Comparison of ENCODE assay signal across 12 cellular contexts in the genomic region with DNA sequence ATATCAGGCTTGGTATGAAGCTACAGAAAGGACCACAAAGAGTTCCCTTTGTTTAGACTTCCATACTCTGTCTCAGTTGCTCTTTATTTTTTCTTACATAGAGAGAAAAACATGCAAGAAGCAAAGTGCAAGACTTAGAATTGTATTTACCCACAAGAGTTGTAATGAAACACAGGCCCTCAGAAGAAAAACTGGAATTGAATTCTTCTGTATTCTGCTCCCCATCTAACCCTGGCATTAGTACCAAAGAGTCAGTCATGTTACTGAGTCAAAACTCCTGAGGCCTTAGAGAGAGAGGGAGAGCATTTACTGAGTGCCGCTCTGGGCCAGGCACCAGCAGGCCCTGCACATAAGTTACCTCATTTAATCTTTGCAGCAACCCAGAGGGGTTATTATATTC. TPM values are rescaled to one million over a fixed set of nuclear protein-coding genes. Genes with fewer than 3 reads are reported as not detected.
DNase-seq lines count a peak whose midpoint lies in the region; TF ChIP-seq lines count a peak whose summit lies in the region.
"Had no signal": no experiment of that assay in that cellular context is flagged by ENCODE, and none has a peak within 500 bp of the region (broad histone marks: within the 10 kb centered on the region; RNA-seq: fewer than 3 reads in every experiment).

No MANE protein-coding gene starts in this region.

- no peak overlapping the region for H2AFZ ChIP-seq in neural progenitor cell (replicated peaks)

- H3K27ac ChIP-seq in VCaP (peak overlapping the region; percentile 74), endodermal cell (ENCODE audit: low read depth, low read length) (no peak overlapping the region), neural progenitor cell (peak overlapping the region; percentile 4), thyroid gland (peak overlapping the region; percentile 94 to 98 (median 95))

- peaks cover 42% of the 10 kb centered on the region for H3K4me1 Mint-ChIP-seq in endodermal cell
- H3K4me1 Mint-ChIP-seq in neural progenitor cell = peaks cover 71% of the 10 kb centered on the region

- intact Hi-C loops in thyroid gland (cut with DNase I) = no loop called here

- DNase-seq in endodermal cell = no peak
- DNase-seq in neural progenitor cell (ENCODE audit: low spot score) = no peak
- no peak for DNase-seq in thyroid gland
- DNase-seq in activated CD4-positive, CD25-positive, alpha-beta regulatory T cell (lab: John Stamatoyannopoulos, UW) = no peak
- no peak for DNase-seq in hepatic stellate cell (ENCODE audit: low spot score)
- DNase-seq in foreskin melanocyte = no peak

- H3K4me1 ChIP-seq in endodermal cell (ENCODE audit: control insufficient read depth, insufficient read depth, low read length) (peaks cover 16% of the 10 kb centered on the region), neural progenitor cell (peaks cover 55% of the 10 kb centered on the region), thyroid gland (peaks cover 29 to 52% of the 10 kb centered on the region in 2 donors)

- no peak overlapping the region for H3K4me2 ChIP-seq in neural progenitor cell

- TF ChIP-seq POLR2A in thyroid gland (IDR thresholded peaks at IDR 0.05) = no peak

- H4K20me1 ChIP-seq in neural progenitor cell (ENCODE audit: low read depth) = no peaks in the 10 kb centered on the region

- H3K27me3 Mint-ChIP-seq in endodermal cell (ENCODE audit: insufficient read depth) (peaks cover 14% of the 10 kb centered on the region), neural progenitor cell (ENCODE audit: insufficient read depth, low read depth) (peaks cover 2% of the 10 kb centered on the region)

- WGBS in endodermal cell (ENCODE audit: insufficient coverage in 1 of 2, insufficient read length in 1 of 2), 2 experiments = 92 to 100% methylated on average over 1 of the region's 1 CpG
- 90 to 95% methylated on average over 1 of the region's 1 CpG for WGBS in thyroid gland, 2 donors

- no peaks in the 10 kb centered on the region for H3K9me3 Mint-ChIP-seq in endodermal cell
- H3K9me3 Mint-ChIP-seq in neural progenitor cell = no peaks in the 10 kb centered on the region
- H3K9me3 Mint-ChIP-seq: activated CD4-positive, alpha-beta T cell treated with anti-CD3 and anti-CD28 coated beads, Interleukin-2, amount 10 ng/mL, durations not matched to agents 7 days and 5 days; activated naive CD4-positive, alpha-beta T cell treated with anti-CD3 and anti-CD28 coated beads, Interleukin-2, amount 50 U/mL, for 72 hours; neural crest cell had no signal

- H3K79me2 ChIP-seq in neural progenitor cell (ENCODE audit: low read depth) = no peaks in the 10 kb centered on the region

- H3K36me3 ChIP-seq in endodermal cell (ENCODE audit: control insufficient read depth, insufficient read depth, low read length) = no peaks in the 10 kb centered on the region
- H3K36me3 ChIP-seq in neural progenitor cell = no peaks in the 10 kb centered on the region
- peaks cover 9% of the 10 kb centered on the region in 2 donors for H3K36me3 ChIP-seq in thyroid gland

- peak overlapping the region; percentile 74 for H3K27ac Mint-ChIP-seq in endodermal cell
- peak overlapping the region; percentile 55 for H3K27ac Mint-ChIP-seq in neural progenitor cell

- H3K4me3 Mint-ChIP-seq in endodermal cell (no peak overlapping the region), neural progenitor cell (no peak overlapping the region)
- H3K4me3 Mint-ChIP-seq: activated CD4-positive, alpha-beta T cell treated with anti-CD3 and anti-CD28 coated beads, Interleukin-2, amount 10 ng/mL, durations not matched to agents 7 days and 5 days; neural crest cell had no signal

- H3K9ac ChIP-seq in endodermal cell (ENCODE audit: extremely low read depth, low read length, poor library complexity, severe bottlenecking) (no peak overlapping the region), neural progenitor cell (no peak overlapping the region)

- peaks cover 55% of the 10 kb centered on the region for H3F3A ChIP-seq in neural progenitor cell (ENCODE audit: low read depth)

- H3K9me3 ChIP-seq in endodermal cell (ENCODE audit: control insufficient read depth, low read length) (no peaks in the 10 kb centered on the region), neural progenitor cell (ENCODE audit: low read depth) (no peaks in the 10 kb centered on the region), thyroid gland (no peaks in the 10 kb centered on the region)
- H3K9me3 ChIP-seq: ascending aorta, mucosa of descending colon had no signal

- TF ChIP-seq CTCF in VCaP (conservative IDR thresholded peaks at IDR 0.05) (no peak), endodermal cell (conservative IDR thresholded peaks at IDR 0.05) (no peak), neural progenitor cell (IDR thresholded peaks at IDR 0.05) (no peak), thyroid gland (IDR thresholded peaks at IDR 0.05) (no peak)

- peaks cover 7% of the 10 kb centered on the region for H3K36me3 Mint-ChIP-seq in endodermal cell (ENCODE audit: low read depth)
- H3K36me3 Mint-ChIP-seq in neural progenitor cell = peaks cover 12% of the 10 kb centered on the region

- H3K27me3 ChIP-seq in endodermal cell (ENCODE audit: control insufficient read depth, insufficient read depth, low read length, poor library complexity, severe bottlenecking) (peaks cover 14% of the 10 kb centered on the region), neural progenitor cell (no peaks in the 10 kb centered on the region), thyroid gland (no peaks in the 10 kb centered on the region)
- H3K27me3 ChIP-seq: ascending aorta had no signal

- H3K4me3 ChIP-seq in endodermal cell (ENCODE audit: low read length) (no peak overlapping the region), neural progenitor cell (no peak overlapping the region), thyroid gland (replicated peaks in 1 of 3) (no peak overlapping the region)
- H3K4me3 ChIP-seq: ascending aorta, mucosa of descending colon had no signal

RNA-seq across cellular contexts. Expression of gene DLAT, which starts 43.9 kb away (rescaled TPM):
- total RNA-seq in endodermal cell (10 to 100 TPM; 46.1 to 53.2 TPM), neural progenitor cell (ENCODE audit: low replicate concordance) (48.2 and 55.7 TPM in 2 replicates), thyroid gland (10 to 100 TPM; 33.9 to 52.0 (median 39.0) TPM)
- 43.6 TPM for polyA plus RNA-seq in endodermal cell (2013, experiment 1 of 2)
- 41.4 TPM for polyA plus RNA-seq in endodermal cell (2013, experiment 2 of 2)

RNA-seq across cellular contexts. Expression of gene DIXDC1, which starts 44.1 kb away (rescaled TPM):
- 10 to 100 TPM; 12.0 to 14.5 TPM for total RNA-seq in endodermal cell
- polyA plus RNA-seq in endodermal cell (2013, experiment 1 of 2) = 19.3 TPM
- 18.9 TPM for polyA plus RNA-seq in endodermal cell (2013, experiment 2 of 2)
- 23.6 and 25.2 TPM in 2 replicates for total RNA-seq in neural progenitor cell (ENCODE audit: low replicate concordance)
- 10 to 100 TPM; 30.5 to 41.3 (median 38.2) TPM for total RNA-seq in thyroid gland
